ENCODE assay signal across 8 cellular contexts in the genomic region with DNA sequence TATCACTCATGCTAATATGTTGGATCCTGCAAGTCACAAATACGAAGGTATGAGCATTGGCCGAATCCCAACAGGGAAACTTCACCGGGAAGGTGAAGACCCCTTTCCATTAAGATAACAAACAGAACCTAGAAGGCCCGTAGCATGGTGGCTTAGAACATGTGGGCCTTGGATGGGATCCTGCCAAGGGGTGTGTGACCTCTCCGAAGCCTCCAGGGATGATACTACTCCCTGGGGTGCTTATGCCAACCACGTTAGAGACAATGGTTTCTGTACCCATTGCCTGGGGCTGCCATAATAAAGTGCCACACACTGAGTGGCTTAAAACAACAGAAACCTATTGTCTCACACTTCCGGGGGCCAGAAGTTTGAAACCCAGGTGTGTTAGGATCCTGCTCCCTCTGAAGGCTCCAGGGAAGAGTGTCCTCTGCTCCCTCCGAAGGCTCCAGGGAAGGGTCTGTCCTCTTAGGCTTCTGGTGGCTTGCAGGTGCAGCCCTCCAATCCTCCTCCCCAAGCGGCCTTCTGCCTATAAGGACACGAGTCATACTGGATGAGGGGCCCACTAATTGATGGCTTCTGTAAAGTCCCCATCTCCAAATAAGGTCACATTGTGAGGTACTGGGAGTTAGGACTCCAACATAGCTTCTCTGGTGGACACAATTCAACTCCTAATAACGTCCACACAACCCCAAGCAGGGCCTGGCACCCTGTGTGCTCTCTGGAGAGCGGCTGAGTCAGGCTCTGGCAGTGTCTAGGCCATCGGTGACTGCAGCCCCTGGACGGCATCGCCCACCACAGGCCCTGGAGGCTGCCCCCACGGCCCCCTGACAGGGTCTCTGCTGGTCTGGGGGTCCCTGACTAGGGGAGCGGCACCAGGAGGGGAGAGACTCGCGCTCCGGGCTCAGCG. TPM values are rescaled to one million over a fixed set of nuclear protein-coding genes. Genes with fewer than 3 reads are reported as not detected.
DNase-seq lines count a peak whose midpoint lies in the region; ATAC-seq and TF ChIP-seq lines count a peak whose summit lies in the region.

No MANE protein-coding gene starts in this region.

- peaks cover under 1% of the 10 kb centered on the region for H3K36me3 Mint-ChIP-seq in activated naive CD8-positive, alpha-beta T cell
- H3K36me3 Mint-ChIP-seq in type B pancreatic cell (peaks cover 2% of the 10 kb centered on the region), glutamatergic neuron (ENCODE audit: unreplicated experiment) (no peaks in the 10 kb centered on the region)

- no peaks in the 10 kb centered on the region for H3K27me3 Mint-ChIP-seq in activated naive CD8-positive, alpha-beta T cell
- H3K27me3 Mint-ChIP-seq in type B pancreatic cell = peaks cover 3% of the 10 kb centered on the region
- peaks cover 7% of the 10 kb centered on the region for H3K27me3 Mint-ChIP-seq in glutamatergic neuron (ENCODE audit: unreplicated experiment)

- no peak for DNase-seq in type B pancreatic cell (ENCODE audit: extremely low spot score, unreplicated experiment)
- no peak for DNase-seq in effector CD8-positive, alpha-beta T cell (lab: John Stamatoyannopoulos, UW)
- DNase-seq in glutamatergic neuron = no peak

- peak overlapping the region; percentile 61 for H3K27ac Mint-ChIP-seq in activated naive CD8-positive, alpha-beta T cell
- H3K27ac Mint-ChIP-seq in type B pancreatic cell (no peak overlapping the region), glutamatergic neuron (ENCODE audit: unreplicated experiment) (no peak overlapping the region)

- peak; percentile 4 for ATAC-seq in HG02852 (IDR thresholded peaks at IDR 0.05; ENCODE audit: unreplicated experiment)
- ATAC-seq in GM19324 (IDR thresholded peaks at IDR 0.05; ENCODE audit: low FRiP score, unreplicated experiment) = no peak

- peaks cover 17% of the 10 kb centered on the region for H3K4me1 Mint-ChIP-seq in activated naive CD8-positive, alpha-beta T cell (ENCODE audit: low read depth)
- H3K4me1 Mint-ChIP-seq in type B pancreatic cell (ENCODE audit: unreplicated experiment) = peaks cover 9% of the 10 kb centered on the region
- H3K4me1 Mint-ChIP-seq in glutamatergic neuron (ENCODE audit: low read depth, unreplicated experiment) = peaks cover 2% of the 10 kb centered on the region

- TF ChIP-seq CTCF in type B pancreatic cell (conservative IDR thresholded peaks at IDR 0.05) (no peak), glutamatergic neuron (IDR thresholded peaks at IDR 0.05; ENCODE audit: partially characterized antibody, unreplicated experiment) (no peak)

- peak overlapping the region; percentile 51 to 87 (median 84); a peak in 21 of 22 replicates for H3K27ac ChIP-seq in BLaER1 treated with 17β-estradiol and CSF1 and Interleukin-3, amounts not matched to agents 10 nM and 100 nM
- H3K27ac ChIP-seq in layer of hippocampus (ENCODE audit: low read depth, low read length) = peak overlapping the region; percentile 75

- H3K4me3 Mint-ChIP-seq in activated naive CD8-positive, alpha-beta T cell = peak overlapping the region; percentile 78
- peak overlapping the region; percentile 25 for H3K4me3 Mint-ChIP-seq in type B pancreatic cell
- no peak overlapping the region for H3K4me3 Mint-ChIP-seq in glutamatergic neuron (ENCODE audit: unreplicated experiment)

- H3K4me3 ChIP-seq in BLaER1 treated with 17β-estradiol and CSF1 and Interleukin-3, amounts not matched to agents 10 nM and 100 nM = peak overlapping the region; percentile 45 to 96 (median 75)

- peak overlapping the region; percentile 65 to 87 (median 81); a peak in 21 of 22 replicates for H3K9ac ChIP-seq in BLaER1 treated with 17β-estradiol and CSF1 and Interleukin-3, amounts not matched to agents 10 nM and 100 nM

- H3K9me3 ChIP-seq in BLaER1 treated with 17β-estradiol and CSF1 and Interleukin-3, amounts not matched to agents 10 nM and 100 nM (replicated peaks in 1 of 11) = no peaks in the 10 kb centered on the region

- no peaks in the 10 kb centered on the region for H3K27me3 ChIP-seq in BLaER1 treated with 17β-estradiol and CSF1 and Interleukin-3, amounts not matched to agents 10 nM and 100 nM
- no peaks in the 10 kb centered on the region for H3K27me3 ChIP-seq in layer of hippocampus (ENCODE audit: control insufficient read depth, insufficient read depth, low read length)

- no peaks in the 10 kb centered on the region for H4K20me1 ChIP-seq in BLaER1 treated with 17β-estradiol and CSF1 and Interleukin-3, amounts not matched to agents 10 nM and 100 nM

- H3K36me3 ChIP-seq in BLaER1 treated with 17β-estradiol and CSF1 and Interleukin-3, amounts not matched to agents 10 nM and 100 nM = peaks cover 0 to 15% (median 0%) of the 10 kb centered on the region in 11 experiments; a peak in 1 of 22 replicates

- H3K9me3 Mint-ChIP-seq in activated naive CD8-positive, alpha-beta T cell (ENCODE audit: low read depth) = no peaks in the 10 kb centered on the region
- H3K9me3 Mint-ChIP-seq in type B pancreatic cell (no peaks in the 10 kb centered on the region), glutamatergic neuron (ENCODE audit: unreplicated experiment) (peaks cover 5% of the 10 kb centered on the region)

- H3K4me1 ChIP-seq in BLaER1 treated with 17β-estradiol and CSF1 and Interleukin-3, amounts not matched to agents 10 nM and 100 nM = peaks cover 10 to 66% (median 55%) of the 10 kb centered on the region in 10 experiments

- peak overlapping the region; percentile 81 to 93 (median 89) for H3K4me2 ChIP-seq in BLaER1 treated with 17β-estradiol and CSF1 and Interleukin-3, amounts not matched to agents 10 nM and 100 nM

RNA-seq across cellular contexts. Expression of gene MGMT, which starts 1.0 kb away (rescaled TPM):
- 13.5 and 18.8 TPM in 2 replicates for total RNA-seq in type B pancreatic cell (ENCODE audit: low replicate concordance)
- total RNA-seq in glutamatergic neuron (ENCODE audit: unreplicated experiment) = 15.9 TPM
